Comparison of ENCODE assay signal across 1 cellular context in genomic region chr3:9452417-9452816, GRCh38.
TF ChIP-seq lines count a peak whose summit lies in the region.

No MANE protein-coding gene starts in this region.

TF ChIP-seq in IMR-90, 13 proteins besides CTCF, POLR2A, EP300 and RAD21 (continued from another document):
- TF ChIP-seq CEBPB (IDR thresholded peaks at IDR 0.05; ENCODE audit: low read depth, low read length) = no peak
- TF ChIP-seq MAFK (IDR thresholded peaks at IDR 0.05; ENCODE audit: low read depth, low read length) = no peak
- TF ChIP-seq ELK1 (IDR thresholded peaks at IDR 0.05; ENCODE audit: borderline replicate concordance, low read depth, low read length) = no peak
- TF ChIP-seq MAZ (IDR thresholded peaks at IDR 0.05; ENCODE audit: borderline replicate concordance, low read depth, low read length) = no peak
- TF ChIP-seq USF2 (IDR thresholded peaks at IDR 0.05; ENCODE audit: low read depth, low read length) = no peak
- TF ChIP-seq NFE2L2 (IDR thresholded peaks at IDR 0.05; ENCODE audit: low read depth, low read length) = no peak
- TF ChIP-seq CHD1 (IDR thresholded peaks at IDR 0.05; ENCODE audit: low read depth, low read length) = no peak
- no peak for TF ChIP-seq BHLHE40 (IDR thresholded peaks at IDR 0.05; ENCODE audit: low read depth, low read length)
- no peak for TF ChIP-seq RFX5 (IDR thresholded peaks at IDR 0.05; ENCODE audit: low read depth, low read length)
